21 cellular contexts compared by ENCODE assay signal in genomic region chr6:167229586-167229985, GRCh38.
DNase-seq lines count a peak whose midpoint lies in the region; ATAC-seq and TF ChIP-seq lines count a peak whose summit lies in the region.
"Had no signal": no experiment of that assay in that cellular context is flagged by ENCODE, and none has a peak within 500 bp of the region (broad histone marks: within the 10 kb centered on the region; RNA-seq: fewer than 3 reads in every experiment).

No MANE protein-coding gene starts in this region.

- no peak overlapping the region for H2BK5ac ChIP-seq in H9 (ENCODE audit: insufficient read length, low read length)

- H3K27ac ChIP-seq in H9 (ENCODE audit: insufficient read length, low read depth, low read length) = no peak overlapping the region
- peak overlapping the region; percentile 36 for H3K27ac ChIP-seq in ectodermal cell (ENCODE audit: insufficient read depth, low read depth, low read length, poor library complexity, severe bottlenecking)
- no peak overlapping the region for H3K27ac ChIP-seq in neural progenitor cell
- H3K27ac ChIP-seq in coronary artery = no peak overlapping the region
- H3K27ac ChIP-seq: C4-2B had no signal

- peaks cover 21% of the 10 kb centered on the region; the same call in 1 of the 2 replicates for H3K4me1 ChIP-seq in H9 (ENCODE audit: insufficient read depth, low read length)
- peaks cover 28% of the 10 kb centered on the region for H3K4me1 ChIP-seq in ectodermal cell (ENCODE audit: control insufficient read depth, insufficient read depth, low read length)
- peaks cover 57% of the 10 kb centered on the region for H3K4me1 ChIP-seq in neural progenitor cell

- H3K9me3 ChIP-seq in H9 (ENCODE audit: control insufficient read depth, low read depth, low read length) (no peaks in the 10 kb centered on the region), ectodermal cell (ENCODE audit: control insufficient read depth, low read length) (no peaks in the 10 kb centered on the region), neural progenitor cell (ENCODE audit: low read depth) (no peaks in the 10 kb centered on the region)

- H3K4me2 ChIP-seq in H9 (ENCODE audit: insufficient read depth, insufficient read length, low read length) = peak overlapping the region; percentile 84
- H3K4me2 ChIP-seq in neural progenitor cell = peak overlapping the region; percentile 29

- no CpG with 5 or more reads among the region's 4 CpGs for WGBS in H9 (ENCODE audit: extremely low coverage, insufficient read length, low lambda C conversion rate)
- WGBS in ectodermal cell, 2 experiments = 26 to 29% methylated on average over 4 of the region's 4 CpGs

- no peaks in the 10 kb centered on the region for H3K79me1 ChIP-seq in H9 (ENCODE audit: insufficient read depth, low read depth, low read length, poor library complexity, severe bottlenecking)

- H4K91ac ChIP-seq in H9 (ENCODE audit: insufficient read length, low read depth, low read length) = no peak overlapping the region

- no peak overlapping the region for H3K18ac ChIP-seq in H9 (ENCODE audit: insufficient read length, low read depth, low read length)

- H3K27me3 Mint-ChIP-seq in H9 (ENCODE audit: low read depth) = no peaks in the 10 kb centered on the region
- peaks cover 6% of the 10 kb centered on the region for H3K27me3 Mint-ChIP-seq in neural progenitor cell (ENCODE audit: insufficient read depth, low read depth)

- H2AFZ ChIP-seq in H9 (ENCODE audit: low read length) (no peak overlapping the region), neural progenitor cell (replicated peaks) (no peak overlapping the region)

- no peak overlapping the region for H2BK120ac ChIP-seq in H9 (ENCODE audit: low read depth, low read length, poor library complexity, severe bottlenecking)

- DNase-seq in H9 = no peak
- no peak for DNase-seq in neural progenitor cell (ENCODE audit: low spot score)
- no peak for DNase-seq in Kasumi-1 (lab: John Stamatoyannopoulos, UW)
- DNase-seq in anterior cingulate cortex (lab: John Stamatoyannopoulos, UW) = no peak
- DNase-seq in coronary artery (ENCODE audit: low spot score) = no peak
- DNase-seq: GDM1, HFFc6, KG1, MV-4-11, NCI-H1105 treated with DMSO at 0.1 percent for 48 hours, NCI-H1694, NCI-H2081 treated with DMSO at 0.1 percent for 48 hours, NCI-H2171 treated with DMSO at 0.1 percent for 48 hours, NCI-H446, NCI-H526, OCI-M1 had no signal

- H4K8ac ChIP-seq in H9 (replicated peaks; ENCODE audit: insufficient read length, low read depth, low read length) = no peak overlapping the region

- H2BK15ac ChIP-seq in H9 (ENCODE audit: low read depth, low read length) = no peak overlapping the region

- H3K27ac Mint-ChIP-seq in H9 = peak overlapping the region; percentile 50 to 78 (median 76); a peak in 5 of 7 replicates
- no peak overlapping the region for H3K27ac Mint-ChIP-seq in neural progenitor cell
- H3K27ac Mint-ChIP-seq: HFFc6 had no signal

- peaks cover 14% of the 10 kb centered on the region for H3F3A ChIP-seq in neural progenitor cell (ENCODE audit: low read depth)

- H3K56ac ChIP-seq in H9 (ENCODE audit: insufficient read length, low read depth, low read length) = no peak overlapping the region

- H3K4me3 ChIP-seq in ectodermal cell (ENCODE audit: insufficient read depth, low read depth, low read length) (no peak overlapping the region), iPS-11a (ENCODE audit: low read depth, low read length) (peak overlapping the region; percentile 92), neural progenitor cell (no peak overlapping the region), coronary artery (no peak overlapping the region)

- ATAC-seq in HG02938 (IDR thresholded peaks at IDR 0.05; ENCODE audit: unreplicated experiment) = no peak
- ATAC-seq: Right ventricle myocardium inferior had no signal

- H3K9ac ChIP-seq in H9 (ENCODE audit: extremely low read depth, insufficient read length, low read length) (peak overlapping the region; percentile 44), neural progenitor cell (no peak overlapping the region)

- H3K23ac ChIP-seq in H9 (ENCODE audit: insufficient read length, low read depth, low read length) = no peak overlapping the region

- H2AK5ac ChIP-seq in H9 (ENCODE audit: insufficient read length, low read length) = no peak overlapping the region

- H3K36me3 ChIP-seq in ectodermal cell (ENCODE audit: control insufficient read depth, insufficient read depth, low read length) = no peaks in the 10 kb centered on the region
- H3K36me3 ChIP-seq in neural progenitor cell = no peaks in the 10 kb centered on the region

- H4K20me1 ChIP-seq in H9 (ENCODE audit: control insufficient read depth, insufficient read depth, insufficient read length) (no peaks in the 10 kb centered on the region), neural progenitor cell (ENCODE audit: low read depth) (no peaks in the 10 kb centered on the region)

- H3K14ac ChIP-seq in H9 (ENCODE audit: insufficient read depth, low read length) = no peak overlapping the region

- H4K5ac ChIP-seq in H9 (ENCODE audit: insufficient read length, low read depth, low read length) = no peak overlapping the region

- H3K9me3 Mint-ChIP-seq in H9 (no peaks in the 10 kb centered on the region; a peak in 1 of 5 replicates), neural progenitor cell (peaks cover 5% of the 10 kb centered on the region)

- peaks cover 51% of the 10 kb centered on the region for H3K79me2 ChIP-seq in H9 (ENCODE audit: insufficient read depth, low read length)
- peaks cover 36% of the 10 kb centered on the region for H3K79me2 ChIP-seq in neural progenitor cell (ENCODE audit: low read depth)

- H3T11ph ChIP-seq in H9 (ENCODE audit: low read length) = no peak overlapping the region

- no peaks in the 10 kb centered on the region for H3K27me3 ChIP-seq in H9 (ENCODE audit: insufficient read depth, low read length)
- H3K27me3 ChIP-seq in ectodermal cell (ENCODE audit: control insufficient read depth, insufficient read depth, low read length, poor library complexity, severe bottlenecking) = peaks cover 18% of the 10 kb centered on the region
- peaks cover 30% of the 10 kb centered on the region for H3K27me3 ChIP-seq in neural progenitor cell

- H3K36me3 Mint-ChIP-seq in H9 (ENCODE audit: insufficient read depth in 1 of 3, low read depth in 3 of 3) (peaks cover 12 to 54% (median 15%) of the 10 kb centered on the region in 3 experiments; a peak in 6 of 7 replicates), neural progenitor cell (no peaks in the 10 kb centered on the region)

- H3K4me1 Mint-ChIP-seq in H9 (peaks cover 72 to 87% of the 10 kb centered on the region in 2 experiments), neural progenitor cell (peaks cover 61% of the 10 kb centered on the region)

- H2BK12ac ChIP-seq in H9 (ENCODE audit: insufficient read length, low read depth, low read length) = no peak overlapping the region

- H3K4me3 Mint-ChIP-seq in H9 = peak overlapping the region; percentile 87 to 95
- no peak overlapping the region for H3K4me3 Mint-ChIP-seq in neural progenitor cell
- H3K4me3 Mint-ChIP-seq: HFFc6 had no signal

- peaks cover 11% of the 10 kb centered on the region for H3K23me2 ChIP-seq in H9 (ENCODE audit: insufficient read length, low read depth, low read length, poor library complexity, severe bottlenecking)

- no peak overlapping the region for H3K4ac ChIP-seq in H9 (ENCODE audit: low read depth, low read length)

- no peak overlapping the region for H2BK20ac ChIP-seq in H9 (ENCODE audit: low read depth, low read length, poor library complexity, severe bottlenecking)

- no peak for TF ChIP-seq CTCF in H9 (conservative IDR thresholded peaks at IDR 0.05)
- TF ChIP-seq CTCF in neural progenitor cell (IDR thresholded peaks at IDR 0.05) = no peak
- no peak for TF ChIP-seq CTCF in coronary artery (IDR thresholded peaks at IDR 0.05)
